ENCODE assay signal across 8 cellular contexts in genomic region chr5:176388003-176388340, GRCh38. TPM values are rescaled to one million over a fixed set of nuclear protein-coding genes. Genes with fewer than 3 reads are reported as not detected.
DNase-seq lines count a peak whose midpoint lies in the region; ATAC-seq and TF ChIP-seq lines count a peak whose summit lies in the region.

No MANE protein-coding gene starts in this region.

- no peaks in the 10 kb centered on the region for H3K27me3 Mint-ChIP-seq in activated T-cell treated with anti-CD3 and anti-CD28 coated beads, Interleukin-2, amount 50 U/mL, for 4 hours (ENCODE audit: low read depth)
- H3K27me3 Mint-ChIP-seq in neural crest cell (ENCODE audit: low read depth) = no peaks in the 10 kb centered on the region

- peak overlapping the region; percentile 98 for H3K27ac ChIP-seq in SJCRH30
- peak overlapping the region; percentile 89 for H3K27ac ChIP-seq in epithelial cell of prostate

- TF ChIP-seq CTCF in neural crest cell (conservative IDR thresholded peaks at IDR 0.05) = no peak

- no peaks in the 10 kb centered on the region for H3K9me3 ChIP-seq in SJCRH30 (replicated peaks)

- H3K4me1 ChIP-seq in SJCRH30 = 0 out of 2 replicates have a peak, but pooled peaks cover 3% of the 10 kb centered on the region

- DNase-seq in activated T-cell treated with anti-CD3 and anti-CD28 coated beads, Interleukin-2, amount 50 U/mL, for 4 hours = no peak
- no peak for DNase-seq in activated T-cell treated with anti-CD3 and anti-CD28 coated beads, Interleukin-2, amount 50 U/mL, for 1 hour
- peak; percentile 34 to 44 for DNase-seq in SJCRH30
- DNase-seq in epithelial cell of prostate (ENCODE audit: low read depth, low spot score) = no peak
- peak; percentile 14 for DNase-seq in neural crest cell (ENCODE audit: low read depth, low spot score)

- peak in 1 of 2 donors; percentile 0 for ATAC-seq in activated T-cell treated with anti-CD3 and anti-CD28 coated beads, Interleukin-2, amount 50 U/mL, for 4 hours
- ATAC-seq in GM21619 (IDR thresholded peaks at IDR 0.05; ENCODE audit: unreplicated experiment) (no peak), HG03108 (IDR thresholded peaks at IDR 0.05; ENCODE audit: unreplicated experiment) (no peak), HG02852 (IDR thresholded peaks at IDR 0.05; ENCODE audit: unreplicated experiment) (no peak)

- peaks cover 31% of the 10 kb centered on the region for H3K4me1 Mint-ChIP-seq in activated T-cell treated with anti-CD3 and anti-CD28 coated beads, Interleukin-2, amount 50 U/mL, for 4 hours (ENCODE audit: low read depth)
- H3K4me1 Mint-ChIP-seq in neural crest cell = peaks cover 33% of the 10 kb centered on the region

- peak overlapping the region; percentile 100 for H3K27ac Mint-ChIP-seq in neural crest cell (ENCODE audit: unreplicated experiment)

- no peaks in the 10 kb centered on the region for H3K9me3 Mint-ChIP-seq in activated T-cell treated with anti-CD3 and anti-CD28 coated beads, Interleukin-2, amount 50 U/mL, for 4 hours
- no peaks in the 10 kb centered on the region for H3K9me3 Mint-ChIP-seq in neural crest cell

- peak overlapping the region; percentile 80 for H3K4me3 ChIP-seq in SJCRH30

- H3K4me3 Mint-ChIP-seq in activated T-cell treated with anti-CD3 and anti-CD28 coated beads, Interleukin-2, amount 50 U/mL, for 4 hours = peak overlapping the region; percentile 100
- H3K4me3 Mint-ChIP-seq in neural crest cell = peak overlapping the region; percentile 100

- H3K27me3 ChIP-seq in SJCRH30 = no peaks in the 10 kb centered on the region

- H3K36me3 Mint-ChIP-seq in activated T-cell treated with anti-CD3 and anti-CD28 coated beads, Interleukin-2, amount 50 U/mL, for 4 hours (ENCODE audit: insufficient read depth) = peaks cover 38% of the 10 kb centered on the region
- peaks cover 4% of the 10 kb centered on the region for H3K36me3 Mint-ChIP-seq in neural crest cell (ENCODE audit: low read depth)

- H3K36me3 ChIP-seq in SJCRH30 = peaks cover 46% of the 10 kb centered on the region

RNA-seq across cellular contexts. Expression of gene NOP16, which starts 0.4 kb away (rescaled TPM):
- 100 to 1,000 TPM; 247 to 262 (median 255) TPM for total RNA-seq in activated T-cell treated with anti-CD3 and anti-CD28 coated beads, Interleukin-2, amount 50 U/mL, for 4 hours
- 47.8 and 52.9 TPM in 2 replicates for total RNA-seq in SJCRH30 (2014; rRNA removed; shearing (Covaris generic))
- total RNA-seq in neural crest cell = 40.9 and 42.4 TPM in 2 replicates

RNA-seq across cellular contexts. Expression of gene HIGD2A, which starts 0.6 kb away (rescaled TPM):
- total RNA-seq in activated T-cell treated with anti-CD3 and anti-CD28 coated beads, Interleukin-2, amount 50 U/mL, for 4 hours = 100 to 1,000 TPM in 1 of 3 donors, 10 to 100 TPM in 2; 87.5 to 101 (median 95.8) TPM
- 170 and 175 TPM in 2 replicates for total RNA-seq in SJCRH30 (2014; rRNA removed; shearing (Covaris generic))
- 91.2 and 92.5 TPM in 2 replicates for total RNA-seq in neural crest cell

RNA-seq across cellular contexts. Expression of gene ARL10, which starts 22.7 kb away (rescaled TPM):
- total RNA-seq in activated T-cell treated with anti-CD3 and anti-CD28 coated beads, Interleukin-2, amount 50 U/mL, for 4 hours = 1 to 10 TPM; 7.0 to 8.6 (median 7.9) TPM
- 5.7 and 6.5 TPM in 2 replicates for total RNA-seq in SJCRH30 (2014; rRNA removed; shearing (Covaris generic))
- 37.2 and 40.0 TPM in 2 replicates for total RNA-seq in neural crest cell

RNA-seq across cellular contexts. Expression of gene KIAA1191, which starts 26.4 kb away (rescaled TPM):
- 10 to 100 TPM; 33.0 to 36.2 (median 34.1) TPM for total RNA-seq in activated T-cell treated with anti-CD3 and anti-CD28 coated beads, Interleukin-2, amount 50 U/mL, for 4 hours
- total RNA-seq in SJCRH30 (2014; rRNA removed; shearing (Covaris generic)) = 119 TPM in 2 replicates
- 112 and 118 TPM in 2 replicates for total RNA-seq in neural crest cell

RNA-seq across cellular contexts. Expression of gene CLTB, which starts 28.4 kb away (rescaled TPM):
- total RNA-seq in activated T-cell treated with anti-CD3 and anti-CD28 coated beads, Interleukin-2, amount 50 U/mL, for 4 hours = 100 to 1,000 TPM; 121 to 133 (median 123) TPM
- total RNA-seq in SJCRH30 (2014; rRNA removed; shearing (Covaris generic)) = 28.3 and 29.6 TPM in 2 replicates
- 31.6 and 36.0 TPM in 2 replicates for total RNA-seq in neural crest cell

Comparison
In these comparisons a context has a peak if more than half of its experiments do, and no peak if none do; other contexts are left out.
1. DNase-seq: peak in SJCRH30 (2 of 2) and neural crest cell (single experiment); none in activated T-cell treated with anti-CD3 and anti-CD28 coated beads, Interleukin-2, amount 50 U/mL, for 4 hours (single experiment), activated T-cell treated with anti-CD3 and anti-CD28 coated beads, Interleukin-2, amount 50 U/mL, for 1 hour (single experiment) and epithelial cell of prostate (single experiment).